ENCODE assay signal across 8 cellular contexts in genomic region chr22:36160499-36160942, GRCh38. TPM values are rescaled to one million over a fixed set of nuclear protein-coding genes. Genes with fewer than 3 reads are reported as not detected.
DNase-seq lines count a peak whose midpoint lies in the region; ATAC-seq and TF ChIP-seq lines count a peak whose summit lies in the region.

APOL3 (minus strand) TSS chr22:36160755; CDS start chr22:36149055, 11,700 bp downstream.

- TF ChIP-seq POLR2A in GM18526 (IDR thresholded peaks at IDR 0.05; ENCODE audit: extremely low read depth, insufficient read length): peak; percentile 51

- POLR2A ChIA-PET in naive thymus-derived CD8-positive, alpha-beta T cell (lab: Charles Lee): interaction anchor here (0.6 to 1.7 kb wide), 9 partner anchors 8 to 512 kb away, joined by 3 to 5 read pairs (median 4); partner anchors contain the start of genes APOL2 and APOL6

- H3K27me3 Mint-ChIP-seq in naive thymus-derived CD8-positive, alpha-beta T cell: no peaks in the 10 kb centered on the region

- DNase-seq in T-helper 9 cell (peak; percentile 32), NCI-H2227 treated with DMSO at 0.1 percent for 48 hours (lab: John Stamatoyannopoulos, UW) (no peak)
- DNase-seq in effector CD4-positive, alpha-beta T cell: peak; percentile 19
- peak in 9 of 10 donors; percentile 21 to 64 (median 45) for DNase-seq in naive thymus-derived CD8-positive, alpha-beta T cell

- H3K4me1 Mint-ChIP-seq in naive thymus-derived CD8-positive, alpha-beta T cell: peaks cover 49 to 97% (median 93%) of the 10 kb centered on the region in 4 donors

- H3K36me3 Mint-ChIP-seq in naive thymus-derived CD8-positive, alpha-beta T cell: peaks cover 9 to 14% (median 13%) of the 10 kb centered on the region in 3 donors

- peak; percentile 24 to 45 for ATAC-seq in naive thymus-derived CD8-positive, alpha-beta T cell
- no peak for ATAC-seq in HG02678 (IDR thresholded peaks at IDR 0.05; ENCODE audit: unreplicated experiment)
- ATAC-seq in HG03439 (IDR thresholded peaks at IDR 0.05; ENCODE audit: unreplicated experiment): no peak
- no peak for ATAC-seq in HG03135 (IDR thresholded peaks at IDR 0.05; ENCODE audit: unreplicated experiment)

- peak within 1 kb of the TSS; percentile 96 to 99 (median 98) for H3K27ac Mint-ChIP-seq in naive thymus-derived CD8-positive, alpha-beta T cell

- H3K4me3 Mint-ChIP-seq in naive thymus-derived CD8-positive, alpha-beta T cell: peak within 1 kb of the TSS; percentile 93 to 98 (median 94)

- no peaks in the 10 kb centered on the region for H3K9me3 Mint-ChIP-seq in naive thymus-derived CD8-positive, alpha-beta T cell

RNA-seq across cellular contexts. Expression of gene APOL3, which starts in this region (rescaled TPM):
- total RNA-seq in naive thymus-derived CD8-positive, alpha-beta T cell: 100 to 1,000 TPM; 215 to 231 TPM
- polyA plus RNA-seq in naive thymus-derived CD8-positive, alpha-beta T cell: 10 to 100 TPM; 44.6 to 89.5 (median 72.0) TPM

Comparison
In these comparisons a context has a peak if more than half of its experiments do, and no peak if none do; other contexts are left out.
1. ATAC-seq: peak in naive thymus-derived CD8-positive, alpha-beta T cell (2 of 2); none in HG02678 (single experiment), HG03439 (single experiment) and HG03135 (single experiment).